In the genomic region with DNA sequence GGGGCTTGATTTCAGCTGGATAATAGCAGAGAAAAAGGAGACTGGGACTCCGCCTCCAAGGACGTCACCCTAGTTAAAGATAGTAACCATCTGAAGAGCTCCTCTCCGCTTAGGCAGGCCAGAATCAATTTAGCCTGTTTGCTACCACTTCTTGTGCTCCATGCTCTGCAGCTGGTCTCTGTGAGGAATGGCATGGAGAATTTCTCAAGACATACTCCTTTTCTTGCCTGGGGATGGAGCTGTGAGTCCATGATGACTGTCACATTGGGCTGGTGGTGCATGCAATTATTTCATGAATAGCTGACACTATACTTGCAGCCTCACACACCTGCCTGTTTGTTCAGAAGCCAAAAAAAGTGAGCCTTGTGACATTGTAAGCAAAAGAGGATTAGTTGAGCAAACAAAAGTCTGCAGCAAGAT, we compare ENCODE assay signal across 9 cellular contexts.
DNase-seq lines count a peak whose midpoint lies in the region; ATAC-seq and TF ChIP-seq lines count a peak whose summit lies in the region.
"Had no signal": no experiment of that assay in that cellular context is flagged by ENCODE, and none has a peak within 500 bp of the region (broad histone marks: within the 10 kb centered on the region; RNA-seq: fewer than 3 reads in every experiment).

No MANE protein-coding gene starts in this region.

- ATAC-seq in activated T-helper 17 cell treated with anti-CD3 and anti-CD28 coated beads, Interleukin-2, amount 50 U/mL, for 72 hours (replicated peaks) = peak; percentile 29
- no peak for ATAC-seq in naive thymus-derived CD4-positive, alpha-beta T cell
- ATAC-seq in HG03097 (IDR thresholded peaks at IDR 0.05; ENCODE audit: low FRiP score, unreplicated experiment) (no peak), GM18520 (IDR thresholded peaks at IDR 0.05; ENCODE audit: unreplicated experiment) (no peak)

- intact Hi-C loops in naive thymus-derived CD4-positive, alpha-beta T cell (cut with micrococcal nuclease) = loop anchor here in 1 of 2 donors (1.0 to 5.0 kb wide), 2 partner anchors 62 to 134 kb away; a partner anchor contains a TSS

- H3K27me3 Mint-ChIP-seq in activated T-helper 17 cell treated with anti-CD3 and anti-CD28 coated beads, Interleukin-2, amount 50 U/mL, for 72 hours = no peaks in the 10 kb centered on the region
- no peaks in the 10 kb centered on the region for H3K27me3 Mint-ChIP-seq in naive thymus-derived CD4-positive, alpha-beta T cell

- TF ChIP-seq CTCF in GM10248 (IDR thresholded peaks at IDR 0.05; ENCODE audit: control extremely low read depth, extremely low read depth, low read depth, missing control alignments) = peak; percentile 41

- H3K27me3 ChIP-seq in naive thymus-derived CD4-positive, alpha-beta T cell (ENCODE audit: control insufficient read depth in 2 of 2, insufficient read depth in 2 of 2, low read length in 2 of 2) = no peaks in the 10 kb centered on the region

- no peak overlapping the region for H3K4me3 Mint-ChIP-seq in activated T-helper 17 cell treated with anti-CD3 and anti-CD28 coated beads, Interleukin-2, amount 50 U/mL, for 72 hours
- no peak overlapping the region for H3K4me3 Mint-ChIP-seq in naive thymus-derived CD4-positive, alpha-beta T cell

- POLR2A ChIA-PET in GM10248 (lab: Yijun Ruan, JAX) = interaction anchor here (0.9 kb wide), 1 partner anchor 13 kb away, joined by 3 read pairs; no protein-coding TSS in a partner anchor
- POLR2A ChIA-PET in naive thymus-derived CD4-positive, alpha-beta T cell (lab: Charles Lee) = interaction anchor here (0.8 to 1.8 kb wide), 3 partner anchors 62 to 144 kb away, joined by 3 to 7 read pairs (median 3); a partner anchor contains a TSS

- H3K9me3 ChIP-seq in naive thymus-derived CD4-positive, alpha-beta T cell (ENCODE audit: control insufficient read depth in 2 of 3, low read length in 3 of 3) = peaks cover 0 to 4% (median 0%) of the 10 kb centered on the region in 3 experiments

- H3K4me1 ChIP-seq in naive thymus-derived CD4-positive, alpha-beta T cell (ENCODE audit: control insufficient read depth in 2 of 2, insufficient read depth in 2 of 2, low read length in 2 of 2) = no peaks in the 10 kb centered on the region

- H3K36me3 ChIP-seq in naive thymus-derived CD4-positive, alpha-beta T cell (ENCODE audit: control insufficient read depth in 2 of 3, insufficient read depth in 3 of 3, low read length in 3 of 3) = no peaks in the 10 kb centered on the region

- no peak overlapping the region for H3K27ac ChIP-seq in naive thymus-derived CD4-positive, alpha-beta T cell (ENCODE audit: low read depth, low read length)

- CTCF ChIA-PET in GM10248 (lab: Yijun Ruan, JAX) = interaction anchor here (1.0 to 2.7 kb wide), 11 partner anchors 9 to 139 kb away, joined by 3 to 15 read pairs (median 5); no protein-coding TSS in a partner anchor
- CTCF ChIA-PET in naive thymus-derived CD4-positive, alpha-beta T cell (lab: Charles Lee) = interaction anchor here (0.7 to 1.7 kb wide), 6 partner anchors 9 to 134 kb away, joined by 3 to 12 read pairs (median 6); no protein-coding TSS in a partner anchor

- H3K36me3 Mint-ChIP-seq in activated T-helper 17 cell treated with anti-CD3 and anti-CD28 coated beads, Interleukin-2, amount 50 U/mL, for 72 hours (ENCODE audit: low read depth) = no peaks in the 10 kb centered on the region
- peaks cover 0 to 8% (median 6%) of the 10 kb centered on the region in 5 donors for H3K36me3 Mint-ChIP-seq in naive thymus-derived CD4-positive, alpha-beta T cell

- peaks cover 4% of the 10 kb centered on the region for H3K4me1 Mint-ChIP-seq in activated T-helper 17 cell treated with anti-CD3 and anti-CD28 coated beads, Interleukin-2, amount 50 U/mL, for 72 hours
- H3K4me1 Mint-ChIP-seq in naive thymus-derived CD4-positive, alpha-beta T cell = peaks cover 4 to 15% (median 10%) of the 10 kb centered on the region in 7 donors

- H3K4me3 ChIP-seq in naive thymus-derived CD4-positive, alpha-beta T cell (ENCODE audit: low read length) = no peak overlapping the region

- DNase-seq in GM10248 (ENCODE audit: extremely low spot score) (no peak), NCI-H1105 treated with DMSO at 0.1 percent for 48 hours (lab: John Stamatoyannopoulos, UW) (peak; percentile 95), activated gamma-delta T cell treated with Interleukin-2 at 50 U/mL for 16 hours (no peak)
- peak in 4 of 9 donors; percentile 8 to 28 (median 20) for DNase-seq in naive thymus-derived CD4-positive, alpha-beta T cell
- DNase-seq in activated CD4-positive, CD25-positive, alpha-beta regulatory T cell treated with anti-CD3 and anti-CD28 coated beads, Interleukin-2, amount 50 U/mL, for 72 hours = no peak
- DNase-seq: T-helper 9 cell had no signal

- no peak overlapping the region for H3K27ac Mint-ChIP-seq in activated T-helper 17 cell treated with anti-CD3 and anti-CD28 coated beads, Interleukin-2, amount 50 U/mL, for 72 hours
- H3K27ac Mint-ChIP-seq in naive thymus-derived CD4-positive, alpha-beta T cell = peak overlapping the region in 5 of 9 donors; percentile 2 to 44 (median 23)

- peaks cover 4% of the 10 kb centered on the region for H3K9me3 Mint-ChIP-seq in activated T-helper 17 cell treated with anti-CD3 and anti-CD28 coated beads, Interleukin-2, amount 50 U/mL, for 72 hours
- peaks cover 0 to 19% (median 5%) of the 10 kb centered on the region in 11 donors for H3K9me3 Mint-ChIP-seq in naive thymus-derived CD4-positive, alpha-beta T cell
